ENCODE assay signal across 23 cellular contexts in the genomic region with DNA sequence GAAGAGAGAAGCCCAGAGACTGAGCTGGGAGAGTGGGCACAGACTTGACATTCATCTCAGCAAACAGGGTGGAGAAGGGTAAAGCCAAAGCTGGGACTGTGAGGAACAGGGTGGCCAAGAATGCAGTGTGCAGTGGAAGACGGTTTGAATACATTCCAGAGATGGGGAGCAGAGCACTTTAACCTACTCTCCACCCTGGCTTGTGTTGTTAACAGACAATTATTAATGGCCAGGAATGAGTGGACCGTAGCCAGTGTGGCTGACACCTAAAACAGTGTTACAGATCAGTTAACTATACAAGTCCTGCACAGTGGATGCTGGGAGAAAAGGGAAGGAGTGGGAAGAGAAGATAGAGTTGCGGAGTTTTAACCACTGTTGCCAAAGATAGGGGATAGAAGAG. TPM values are rescaled to one million over a fixed set of nuclear protein-coding genes. Genes with fewer than 3 reads are reported as not detected.
DNase-seq lines count a peak whose midpoint lies in the region; ATAC-seq and TF ChIP-seq lines count a peak whose summit lies in the region.
"Had no signal": no experiment of that assay in that cellular context is flagged by ENCODE, and none has a peak within 500 bp of the region (broad histone marks: within the 10 kb centered on the region; RNA-seq: fewer than 3 reads in every experiment).

No MANE protein-coding gene starts in this region.

- H3K27ac ChIP-seq in GM23338 (ENCODE audit: low read depth) (no peak overlapping the region), right atrium auricular region (peak overlapping the region; percentile 33 to 56), osteoblast (ENCODE audit: low read depth, low read length) (no peak overlapping the region), caudate nucleus (ENCODE audit: low read depth, low read length) (no peak overlapping the region)
- H3K27ac ChIP-seq: KMS-11, RWPE1, vagina had no signal

- no peaks in the 10 kb centered on the region for H3K9me3 ChIP-seq in right atrium auricular region
- H3K9me3 ChIP-seq in osteoblast (ENCODE audit: low read depth, low read length), result no peaks in the 10 kb centered on the region
- H3K9me3 ChIP-seq: breast epithelium, HAP-1, vagina had no signal

- H3K4me3 Mint-ChIP-seq in GM23338, result no peak overlapping the region
- H3K4me3 Mint-ChIP-seq: WTC11 had no signal

- H3K27me3 Mint-ChIP-seq in GM23338 (ENCODE audit: insufficient read depth, low read depth, poor library complexity), result no peaks in the 10 kb centered on the region

- no peak overlapping the region for H3K4me2 ChIP-seq in GM23338
- H3K4me2 ChIP-seq in osteoblast (ENCODE audit: insufficient read depth, low read length), result peak overlapping the region; percentile 41
- H3K4me2 ChIP-seq: KMS-11 had no signal

- H3K36me3 ChIP-seq in GM23338 (ENCODE audit: insufficient read depth) (no peaks in the 10 kb centered on the region), right atrium auricular region (no peaks in the 10 kb centered on the region), osteoblast (ENCODE audit: insufficient read depth, low read length) (no peaks in the 10 kb centered on the region)
- H3K36me3 ChIP-seq: breast epithelium, HAP-1, vagina had no signal

- peak; percentile 30; the same call in 1 of the 3 replicates for ATAC-seq in GM23338
- no peak for ATAC-seq in HG02870 (IDR thresholded peaks at IDR 0.05; ENCODE audit: unreplicated experiment)
- no peak for ATAC-seq in HG02981 (IDR thresholded peaks at IDR 0.05; ENCODE audit: unreplicated experiment)
- ATAC-seq: WTC11 had no signal

- H2AFZ ChIP-seq in GM23338 (peak overlapping the region; percentile 50; the same call in 1 of the 2 replicates), osteoblast (ENCODE audit: low read length) (peak overlapping the region; percentile 38)

- DNase-seq in GM23338 (ENCODE audit: low spot score), result no peak
- DNase-seq in amniotic epithelial cell (ENCODE audit: low read depth), result peak; percentile 32
- no peak for DNase-seq in right atrium auricular region (ENCODE audit: low spot score)
- no peak for DNase-seq in osteoblast (ENCODE audit: insufficient read length, low spot score, missing footprints)
- DNase-seq in caudate nucleus (lab: John Stamatoyannopoulos, UW), result no peak
- DNase-seq: activated CD4-positive, alpha-beta T cell treated with anti-CD3 and anti-CD28 coated beads, Interleukin-2, amount 50 U/mL, for 48 hours; activated effector memory CD4-positive, alpha-beta T cell treated with anti-CD3 and anti-CD28 coated beads, Interleukin-2, amount 50 U/mL, for 16 hours; DMS 273 treated with DMSO at 0.1 percent for 48 hours; MV-4-11; NCI-H2171 treated with DMSO at 0.1 percent for 48 hours; NCI-H69; occipital lobe; retina; T-helper 9 cell had no signal

- H3K79me2 ChIP-seq in GM23338 (replicated peaks; ENCODE audit: insufficient read depth) (no peaks in the 10 kb centered on the region), osteoblast (ENCODE audit: insufficient read depth, low read length) (no peaks in the 10 kb centered on the region)

- TF ChIP-seq CTCF in GM23338 (conservative IDR thresholded peaks at IDR 0.05; ENCODE audit: low read depth in 2 of 2) (no peak), right atrium auricular region (IDR thresholded peaks at IDR 0.05) (no peak), osteoblast (IDR thresholded peaks at IDR 0.05; ENCODE audit: extremely low read depth, low read depth, low read length) (no peak)

- H3K27me3 ChIP-seq in GM23338 (ENCODE audit: insufficient read depth) (no peaks in the 10 kb centered on the region), right atrium auricular region (no peaks in the 10 kb centered on the region), osteoblast (ENCODE audit: insufficient read depth, low read length) (no peaks in the 10 kb centered on the region)
- H3K27me3 ChIP-seq: breast epithelium, vagina had no signal

- H3K36me3 Mint-ChIP-seq in GM23338 (ENCODE audit: low read depth), result no peaks in the 10 kb centered on the region
- H3K36me3 Mint-ChIP-seq: WTC11 had no signal

- H3K4me3 ChIP-seq in GM23338 (no peak overlapping the region), right atrium auricular region (no peak overlapping the region), osteoblast (ENCODE audit: insufficient read depth, low read length) (peak overlapping the region; percentile 14)
- H3K4me3 ChIP-seq: breast epithelium, HAP-1, lung, vagina had no signal

- H4K20me1 ChIP-seq in GM23338 (replicated peaks; ENCODE audit: insufficient read depth) (no peaks in the 10 kb centered on the region), osteoblast (ENCODE audit: insufficient read depth, low read length) (no peaks in the 10 kb centered on the region)

- no peaks in the 10 kb centered on the region for H3K9me3 Mint-ChIP-seq in GM23338
- H3K9me3 Mint-ChIP-seq: WTC11 had no signal

- no peaks in the 10 kb centered on the region for H3F3A ChIP-seq in GM23338 (replicated peaks; ENCODE audit: low read depth)

- H3K4me1 ChIP-seq in GM23338 (ENCODE audit: insufficient read depth) (peaks cover 4% of the 10 kb centered on the region; the same call in 1 of the 2 replicates), right atrium auricular region (peaks cover 0 to 54% of the 10 kb centered on the region in 2 donors), osteoblast (ENCODE audit: insufficient read depth, low read length) (peaks cover 23% of the 10 kb centered on the region)
- H3K4me1 ChIP-seq: breast epithelium had no signal

- H3K27ac Mint-ChIP-seq in GM23338, result no peak overlapping the region
- H3K27ac Mint-ChIP-seq: WTC11 had no signal

- no peaks in the 10 kb centered on the region for H3K9me2 ChIP-seq in GM23338 (ENCODE audit: insufficient read depth)

- H3K4me1 Mint-ChIP-seq in GM23338, result peaks cover 10% of the 10 kb centered on the region

TF ChIP-seq in GM23338, 12 proteins besides CTCF, POLR2A, EP300 and RAD21 (continues in another document):
- TF ChIP-seq, protein P1, sequence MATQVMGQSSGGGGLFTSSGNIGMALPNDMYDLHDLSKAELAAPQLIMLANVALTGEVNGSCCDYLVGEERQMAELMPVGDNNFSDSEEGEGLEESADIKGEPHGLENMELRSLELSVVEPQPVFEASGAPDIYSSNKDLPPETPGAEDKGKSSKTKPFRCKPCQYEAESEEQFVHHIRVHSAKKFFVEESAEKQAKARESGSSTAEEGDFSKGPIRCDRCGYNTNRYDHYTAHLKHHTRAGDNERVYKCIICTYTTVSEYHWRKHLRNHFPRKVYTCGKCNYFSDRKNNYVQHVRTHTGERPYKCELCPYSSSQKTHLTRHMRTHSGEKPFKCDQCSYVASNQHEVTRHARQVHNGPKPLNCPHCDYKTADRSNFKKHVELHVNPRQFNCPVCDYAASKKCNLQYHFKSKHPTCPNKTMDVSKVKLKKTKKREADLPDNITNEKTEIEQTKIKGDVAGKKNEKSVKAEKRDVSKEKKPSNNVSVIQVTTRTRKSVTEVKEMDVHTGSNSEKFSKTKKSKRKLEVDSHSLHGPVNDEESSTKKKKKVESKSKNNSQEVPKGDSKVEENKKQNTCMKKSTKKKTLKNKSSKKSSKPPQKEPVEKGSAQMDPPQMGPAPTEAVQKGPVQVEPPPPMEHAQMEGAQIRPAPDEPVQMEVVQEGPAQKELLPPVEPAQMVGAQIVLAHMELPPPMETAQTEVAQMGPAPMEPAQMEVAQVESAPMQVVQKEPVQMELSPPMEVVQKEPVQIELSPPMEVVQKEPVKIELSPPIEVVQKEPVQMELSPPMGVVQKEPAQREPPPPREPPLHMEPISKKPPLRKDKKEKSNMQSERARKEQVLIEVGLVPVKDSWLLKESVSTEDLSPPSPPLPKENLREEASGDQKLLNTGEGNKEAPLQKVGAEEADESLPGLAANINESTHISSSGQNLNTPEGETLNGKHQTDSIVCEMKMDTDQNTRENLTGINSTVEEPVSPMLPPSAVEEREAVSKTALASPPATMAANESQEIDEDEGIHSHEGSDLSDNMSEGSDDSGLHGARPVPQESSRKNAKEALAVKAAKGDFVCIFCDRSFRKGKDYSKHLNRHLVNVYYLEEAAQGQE (IDR thresholded peaks at IDR 0.05; ENCODE audit: unreplicated experiment), result no peak
- TF ChIP-seq, protein P2, sequence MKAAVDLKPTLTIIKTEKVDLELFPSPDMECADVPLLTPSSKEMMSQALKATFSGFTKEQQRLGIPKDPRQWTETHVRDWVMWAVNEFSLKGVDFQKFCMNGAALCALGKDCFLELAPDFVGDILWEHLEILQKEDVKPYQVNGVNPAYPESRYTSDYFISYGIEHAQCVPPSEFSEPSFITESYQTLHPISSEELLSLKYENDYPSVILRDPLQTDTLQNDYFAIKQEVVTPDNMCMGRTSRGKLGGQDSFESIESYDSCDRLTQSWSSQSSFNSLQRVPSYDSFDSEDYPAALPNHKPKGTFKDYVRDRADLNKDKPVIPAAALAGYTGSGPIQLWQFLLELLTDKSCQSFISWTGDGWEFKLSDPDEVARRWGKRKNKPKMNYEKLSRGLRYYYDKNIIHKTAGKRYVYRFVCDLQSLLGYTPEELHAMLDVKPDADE (IDR thresholded peaks at IDR 0.05), result no peak
- no peak for TF ChIP-seq POLR2AphosphoS5 (IDR thresholded peaks at IDR 0.05; ENCODE audit: low read depth)
- no peak for TF ChIP-seq ZNF114 (CRISPR knock-in tag; IDR thresholded peaks at IDR 0.05)
- TF ChIP-seq NANOG (IDR thresholded peaks at IDR 0.05; ENCODE audit: borderline replicate concordance), result no peak
- no peak for TF ChIP-seq JUNB (IDR thresholded peaks at IDR 0.05; ENCODE audit: unreplicated experiment)
- TF ChIP-seq EZH2 (IDR thresholded peaks at IDR 0.05; ENCODE audit: low read depth, unreplicated experiment), result no peak

RNA-seq across cellular contexts. Expression of a gene that starts 7.4 kb away (rescaled TPM):
- 35.9 and 40.2 TPM in 2 replicates for total RNA-seq in GM23338 (2014; rRNA removed; shearing (Covaris generic))
- polyA plus RNA-seq in GM23338 (2016; fragmentation: Nextera tagmentation; extraction: Ambion mirVana), result 8.3 and 10.4 TPM in 2 replicates
- total RNA-seq in right atrium auricular region, result 10 to 100 TPM; 37.0 to 64.4 TPM
- 44.2 TPM in 2 replicates for total RNA-seq in osteoblast

Comparison
In these comparisons a context has a peak if more than half of its experiments do, and no peak if none do; other contexts are left out.
1. H3K27ac ChIP-seq: peak in right atrium auricular region (2 of 2); none in GM23338 (single experiment), osteoblast (single experiment) and caudate nucleus (single experiment).